In the genomic region with DNA sequence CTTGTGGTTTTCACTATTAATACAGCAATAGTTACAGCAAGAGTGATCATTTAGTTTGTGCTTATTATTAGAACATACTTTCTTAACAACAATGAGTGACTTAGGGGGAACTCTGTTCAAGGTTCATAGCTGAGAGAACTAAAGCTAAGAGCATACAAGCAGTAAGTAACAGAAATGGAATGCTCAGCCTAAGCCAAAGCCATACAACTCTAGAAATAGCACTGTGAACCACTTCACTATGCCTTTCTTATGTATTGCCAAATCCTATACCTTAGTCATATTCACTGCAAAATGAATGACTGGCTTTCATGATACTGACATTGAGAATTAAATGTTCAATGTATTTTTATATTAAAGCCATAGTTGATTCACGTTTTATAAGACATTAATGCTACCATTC, we compare ENCODE assay signal across 19 cellular contexts.
DNase-seq lines count a peak whose midpoint lies in the region; ATAC-seq and TF ChIP-seq lines count a peak whose summit lies in the region.
"Had no signal": no experiment of that assay in that cellular context is flagged by ENCODE, and none has a peak within 500 bp of the region (broad histone marks: within the 10 kb centered on the region; RNA-seq: fewer than 3 reads in every experiment).

No MANE protein-coding gene starts in this region.

- H3K9ac ChIP-seq in fibroblast of lung (ENCODE audit: insufficient read depth, low read length) = no peak overlapping the region

- no peaks in the 10 kb centered on the region for H3K36me3 ChIP-seq in fibroblast of lung (ENCODE audit: control insufficient read depth, insufficient read depth, low read length)
- H3K36me3 ChIP-seq: ovary, sigmoid colon, stomach, uterus had no signal

- H3K27ac ChIP-seq in fibroblast of lung (ENCODE audit: insufficient read depth, low read length) (no peak overlapping the region), RWPE1 (no peak overlapping the region), caudate nucleus (ENCODE audit: low read depth, low read length) (no peak overlapping the region)
- H3K27ac ChIP-seq: ovary, sigmoid colon, stomach, uterus had no signal

- CTCF ChIA-PET in AG04449 (lab: Yijun Ruan, JAX) = interaction anchor here (0.9 to 1.2 kb wide), 2 partner anchors 10 to 93 kb away, joined by 3 to 4 read pairs; no protein-coding TSS in a partner anchor
- CTCF ChIA-PET in RWPE1 (lab: Yijun Ruan, JAX) = no interaction called here

- H3K4me1 ChIP-seq in fibroblast of lung (ENCODE audit: control insufficient read depth, extremely low read depth, insufficient read depth, low read length) = no peaks in the 10 kb centered on the region
- H3K4me1 ChIP-seq: sigmoid colon, stomach, uterus had no signal

- peak; percentile 85 for DNase-seq in AG04449 (ENCODE audit: low read depth, low spot score)
- DNase-seq in HCEC 1CT = peak; percentile 87
- DNase-seq in amniotic epithelial cell (ENCODE audit: low read depth) = peak; percentile 43
- DNase-seq in fibroblast of lung (ENCODE audit: low read depth in 2 of 2) = peak; percentile 66 to 93
- no peak for DNase-seq in RWPE1 (ENCODE audit: low spot score)
- no peak for DNase-seq in caudate nucleus (lab: John Stamatoyannopoulos, UW)
- no peak for DNase-seq in NK-92 treated with Interleukin-12 subunit alpha and Interleukin-12 subunit beta, amount 100 ng/mL, for 24 hours (lab: John Stamatoyannopoulos, UW)
- DNase-seq: activated CD8-positive, alpha-beta T cell treated with anti-CD3 and anti-CD28 coated beads for 36 hours; activated T-cell treated with anti-CD3 and anti-CD28 coated beads, Interleukin-2, amount 50 U/mL, for 72 hours; cerebellar nuclear complex; NCI-H2081; ovary; sigmoid colon; stimulated activated CD4-positive, alpha-beta T cell treated with anti-CD3 and anti-CD28 coated beads, Interleukin-2, amount 100 ng/mL, for 24 hours; stomach; uterus had no signal

- no peak overlapping the region for H2AFZ ChIP-seq in fibroblast of lung (ENCODE audit: low read length)

- H4K20me1 ChIP-seq in fibroblast of lung (ENCODE audit: control insufficient read depth, extremely low read depth, insufficient read depth, low read length) = no peaks in the 10 kb centered on the region

- H3K27me3 ChIP-seq in fibroblast of lung (ENCODE audit: control insufficient read depth, insufficient read depth, low read length) = no peaks in the 10 kb centered on the region
- H3K27me3 ChIP-seq: ovary, sigmoid colon, stomach, uterus had no signal

- H3K4me3 ChIP-seq in AG04449 (ENCODE audit: low read depth, low read length) (no peak overlapping the region), fibroblast of lung (replicated peaks in 1 of 4; ENCODE audit: control extremely low read depth in 1 of 4, insufficient read depth in 1 of 4, low read depth in 3 of 4, low read length in 4 of 4) (no peak overlapping the region)
- H3K4me3 ChIP-seq: ovary, sigmoid colon, stomach, uterus had no signal

- no peak for ATAC-seq in HG03097 (IDR thresholded peaks at IDR 0.05; ENCODE audit: low FRiP score, unreplicated experiment)
- ATAC-seq: activated CD8-positive, alpha-beta T cell treated with anti-CD3 and anti-CD28 coated beads for 36 hours; HepG2; Panc1 had no signal

- no peaks in the 10 kb centered on the region for H3K79me2 ChIP-seq in fibroblast of lung (ENCODE audit: control insufficient read depth, insufficient read depth, low read length)

- no peak overlapping the region for H3K4me2 ChIP-seq in fibroblast of lung (ENCODE audit: extremely low read depth, insufficient read depth, low read length)

- no peaks in the 10 kb centered on the region for H3K9me3 ChIP-seq in fibroblast of lung (ENCODE audit: control insufficient read depth, insufficient read depth, low read depth, low read length)
- H3K9me3 ChIP-seq: ovary, sigmoid colon, stomach, uterus had no signal

- TF ChIP-seq CTCF in AG04449 (IDR thresholded peaks at IDR 0.05; ENCODE audit: insufficient read depth, low read length, missing control alignments) = no peak
- no peak for TF ChIP-seq CTCF in fibroblast of lung (conservative IDR thresholded peaks at IDR 0.05 in 1 of 2, IDR thresholded peaks at IDR 0.05 in 1 of 2; ENCODE audit: low read depth in 1 of 2, low read length in 2 of 2)
- TF ChIP-seq CTCF in RWPE1 (conservative IDR thresholded peaks at IDR 0.05; ENCODE audit: low read depth) = no peak

- POLR2A ChIA-PET in AG04449 (lab: Yijun Ruan, JAX) = interaction anchor here (0.7 kb wide), 1 partner anchor 36 kb away, joined by 3 read pairs; no protein-coding TSS in a partner anchor
- POLR2A ChIA-PET in RWPE1 (lab: Yijun Ruan, JAX; ENCODE audit: low non-redundant PET) = no interaction called here

Comparison
In these comparisons a context has a peak if more than half of its experiments do, and no peak if none do; other contexts are left out.
1. DNase-seq: peak in AG04449 (single experiment), HCEC 1CT (single experiment), amniotic epithelial cell (single experiment) and fibroblast of lung (2 of 2); none in RWPE1 (single experiment), caudate nucleus (0 of 61) and NK-92 treated with Interleukin-12 subunit alpha and Interleukin-12 subunit beta, amount 100 ng/mL, for 24 hours (single experiment).